6 cellular contexts compared by ENCODE assay signal in the genomic region with DNA sequence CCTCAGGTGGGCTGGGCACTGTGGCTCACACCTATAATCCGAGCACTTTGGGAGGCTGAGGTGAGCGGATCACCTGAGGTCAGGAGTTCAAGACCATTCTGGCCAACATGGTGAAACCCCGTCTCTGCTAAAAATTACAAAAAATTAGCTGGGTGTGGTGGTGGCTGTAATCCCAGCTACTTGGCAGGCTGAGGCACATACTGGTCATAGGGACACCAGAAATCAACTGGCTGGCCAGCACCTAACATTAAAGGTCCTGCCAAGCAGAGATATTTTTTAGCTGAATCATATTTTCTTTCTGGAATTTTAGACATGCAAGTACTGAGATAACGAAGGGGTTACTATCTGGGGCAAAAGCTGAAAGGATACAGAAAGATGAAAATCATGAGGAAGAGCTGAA. TPM values are rescaled to one million over a fixed set of nuclear protein-coding genes. Genes with fewer than 3 reads are reported as not detected.
"Had no signal": no experiment of that assay in that cellular context is flagged by ENCODE, and none has a peak within 500 bp of the region (broad histone marks: within the 10 kb centered on the region; RNA-seq: fewer than 3 reads in every experiment).

No MANE protein-coding gene starts in this region.

RNA-seq across cellular contexts. Expression of gene POTEE, which starts 27.9 kb away (rescaled TPM):
- total RNA-seq: bronchial epithelial cell, esophagus muscularis mucosa, fibroblast of lung, fibroblast of villous mesenchyme, gastroesophageal sphincter, glomerular endothelial cell had no signal
